1 cellular context compared by ENCODE assay signal in the genomic region with DNA sequence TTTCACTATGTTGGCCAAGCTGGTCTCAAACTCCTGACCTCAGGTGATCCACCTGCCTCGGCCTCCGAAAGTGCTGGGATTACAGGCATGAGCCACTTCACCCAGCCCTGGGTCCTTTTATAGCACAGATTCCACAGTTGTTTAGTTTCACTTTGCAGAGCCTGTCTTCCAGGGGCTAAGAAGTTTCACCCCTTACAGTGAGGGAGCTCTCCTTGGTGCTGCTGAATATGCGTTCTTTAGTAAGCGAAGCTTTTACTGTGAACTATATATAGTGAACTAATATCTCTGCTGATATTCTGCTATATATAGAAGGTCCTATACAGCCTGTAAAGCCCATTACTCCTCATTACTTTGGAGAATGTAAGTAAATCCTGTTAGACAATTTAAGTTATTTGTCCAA.
TF ChIP-seq lines count a peak whose summit lies in the region.

No MANE protein-coding gene starts in this region.

TF ChIP-seq in WTC11, 78 proteins besides CTCF, POLR2A, EP300 and RAD21 (continued from another document):
- TF ChIP-seq, protein P1, sequence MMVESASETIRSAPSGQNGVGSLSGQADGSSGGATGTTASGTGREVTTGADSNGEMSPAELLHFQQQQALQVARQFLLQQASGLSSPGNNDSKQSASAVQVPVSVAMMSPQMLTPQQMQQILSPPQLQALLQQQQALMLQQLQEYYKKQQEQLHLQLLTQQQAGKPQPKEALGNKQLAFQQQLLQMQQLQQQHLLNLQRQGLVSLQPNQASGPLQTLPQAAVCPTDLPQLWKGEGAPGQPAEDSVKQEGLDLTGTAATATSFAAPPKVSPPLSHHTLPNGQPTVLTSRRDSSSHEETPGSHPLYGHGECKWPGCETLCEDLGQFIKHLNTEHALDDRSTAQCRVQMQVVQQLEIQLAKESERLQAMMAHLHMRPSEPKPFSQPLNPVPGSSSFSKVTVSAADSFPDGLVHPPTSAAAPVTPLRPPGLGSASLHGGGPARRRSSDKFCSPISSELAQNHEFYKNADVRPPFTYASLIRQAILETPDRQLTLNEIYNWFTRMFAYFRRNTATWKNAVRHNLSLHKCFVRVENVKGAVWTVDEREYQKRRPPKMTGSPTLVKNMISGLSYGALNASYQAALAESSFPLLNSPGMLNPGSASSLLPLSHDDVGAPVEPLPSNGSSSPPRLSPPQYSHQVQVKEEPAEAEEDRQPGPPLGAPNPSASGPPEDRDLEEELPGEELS (CRISPR knock-in tag; IDR thresholded peaks at IDR 0.05) = no peak
- TF ChIP-seq ATF1 (CRISPR knock-in tag; IDR thresholded peaks at IDR 0.05) (no peak), ZNF232 (CRISPR knock-in tag; IDR thresholded peaks at IDR 0.05) (no peak), NR3C1 (CRISPR knock-in tag; conservative IDR thresholded peaks at IDR 0.05; ENCODE audit: low read depth) (no peak)
- TF ChIP-seq, protein P2, sequence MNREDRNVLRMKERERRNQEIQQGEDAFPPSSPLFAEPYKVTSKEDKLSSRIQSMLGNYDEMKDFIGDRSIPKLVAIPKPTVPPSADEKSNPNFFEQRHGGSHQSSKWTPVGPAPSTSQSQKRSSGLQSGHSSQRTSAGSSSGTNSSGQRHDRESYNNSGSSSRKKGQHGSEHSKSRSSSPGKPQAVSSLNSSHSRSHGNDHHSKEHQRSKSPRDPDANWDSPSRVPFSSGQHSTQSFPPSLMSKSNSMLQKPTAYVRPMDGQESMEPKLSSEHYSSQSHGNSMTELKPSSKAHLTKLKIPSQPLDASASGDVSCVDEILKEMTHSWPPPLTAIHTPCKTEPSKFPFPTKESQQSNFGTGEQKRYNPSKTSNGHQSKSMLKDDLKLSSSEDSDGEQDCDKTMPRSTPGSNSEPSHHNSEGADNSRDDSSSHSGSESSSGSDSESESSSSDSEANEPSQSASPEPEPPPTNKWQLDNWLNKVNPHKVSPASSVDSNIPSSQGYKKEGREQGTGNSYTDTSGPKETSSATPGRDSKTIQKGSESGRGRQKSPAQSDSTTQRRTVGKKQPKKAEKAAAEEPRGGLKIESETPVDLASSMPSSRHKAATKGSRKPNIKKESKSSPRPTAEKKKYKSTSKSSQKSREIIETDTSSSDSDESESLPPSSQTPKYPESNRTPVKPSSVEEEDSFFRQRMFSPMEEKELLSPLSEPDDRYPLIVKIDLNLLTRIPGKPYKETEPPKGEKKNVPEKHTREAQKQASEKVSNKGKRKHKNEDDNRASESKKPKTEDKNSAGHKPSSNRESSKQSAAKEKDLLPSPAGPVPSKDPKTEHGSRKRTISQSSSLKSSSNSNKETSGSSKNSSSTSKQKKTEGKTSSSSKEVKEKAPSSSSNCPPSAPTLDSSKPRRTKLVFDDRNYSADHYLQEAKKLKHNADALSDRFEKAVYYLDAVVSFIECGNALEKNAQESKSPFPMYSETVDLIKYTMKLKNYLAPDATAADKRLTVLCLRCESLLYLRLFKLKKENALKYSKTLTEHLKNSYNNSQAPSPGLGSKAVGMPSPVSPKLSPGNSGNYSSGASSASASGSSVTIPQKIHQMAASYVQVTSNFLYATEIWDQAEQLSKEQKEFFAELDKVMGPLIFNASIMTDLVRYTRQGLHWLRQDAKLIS (CRISPR knock-in tag; IDR thresholded peaks at IDR 0.05; ENCODE audit: borderline replicate concordance) = no peak
- TF ChIP-seq, protein P3, sequence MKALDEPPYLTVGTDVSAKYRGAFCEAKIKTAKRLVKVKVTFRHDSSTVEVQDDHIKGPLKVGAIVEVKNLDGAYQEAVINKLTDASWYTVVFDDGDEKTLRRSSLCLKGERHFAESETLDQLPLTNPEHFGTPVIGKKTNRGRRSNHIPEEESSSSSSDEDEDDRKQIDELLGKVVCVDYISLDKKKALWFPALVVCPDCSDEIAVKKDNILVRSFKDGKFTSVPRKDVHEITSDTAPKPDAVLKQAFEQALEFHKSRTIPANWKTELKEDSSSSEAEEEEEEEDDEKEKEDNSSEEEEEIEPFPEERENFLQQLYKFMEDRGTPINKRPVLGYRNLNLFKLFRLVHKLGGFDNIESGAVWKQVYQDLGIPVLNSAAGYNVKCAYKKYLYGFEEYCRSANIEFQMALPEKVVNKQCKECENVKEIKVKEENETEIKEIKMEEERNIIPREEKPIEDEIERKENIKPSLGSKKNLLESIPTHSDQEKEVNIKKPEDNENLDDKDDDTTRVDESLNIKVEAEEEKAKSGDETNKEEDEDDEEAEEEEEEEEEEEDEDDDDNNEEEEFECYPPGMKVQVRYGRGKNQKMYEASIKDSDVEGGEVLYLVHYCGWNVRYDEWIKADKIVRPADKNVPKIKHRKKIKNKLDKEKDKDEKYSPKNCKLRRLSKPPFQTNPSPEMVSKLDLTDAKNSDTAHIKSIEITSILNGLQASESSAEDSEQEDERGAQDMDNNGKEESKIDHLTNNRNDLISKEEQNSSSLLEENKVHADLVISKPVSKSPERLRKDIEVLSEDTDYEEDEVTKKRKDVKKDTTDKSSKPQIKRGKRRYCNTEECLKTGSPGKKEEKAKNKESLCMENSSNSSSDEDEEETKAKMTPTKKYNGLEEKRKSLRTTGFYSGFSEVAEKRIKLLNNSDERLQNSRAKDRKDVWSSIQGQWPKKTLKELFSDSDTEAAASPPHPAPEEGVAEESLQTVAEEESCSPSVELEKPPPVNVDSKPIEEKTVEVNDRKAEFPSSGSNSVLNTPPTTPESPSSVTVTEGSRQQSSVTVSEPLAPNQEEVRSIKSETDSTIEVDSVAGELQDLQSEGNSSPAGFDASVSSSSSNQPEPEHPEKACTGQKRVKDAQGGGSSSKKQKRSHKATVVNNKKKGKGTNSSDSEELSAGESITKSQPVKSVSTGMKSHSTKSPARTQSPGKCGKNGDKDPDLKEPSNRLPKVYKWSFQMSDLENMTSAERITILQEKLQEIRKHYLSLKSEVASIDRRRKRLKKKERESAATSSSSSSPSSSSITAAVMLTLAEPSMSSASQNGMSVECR (CRISPR knock-in tag; IDR thresholded peaks at IDR 0.05; ENCODE audit: borderline replicate concordance) = no peak
